ENCODE assay signal across 10 cellular contexts in genomic region chrX:151634937-151635336, GRCh38.
"Had no signal": no experiment of that assay in that cellular context is flagged by ENCODE, and none has a peak within 500 bp of the region (broad histone marks: within the 10 kb centered on the region; RNA-seq: fewer than 3 reads in every experiment).

No MANE protein-coding gene starts in this region.

- H3K4me2 ChIP-seq: GM23338, KMS-11 had no signal

- H3K4me1 ChIP-seq: HAP-1 had no signal

- FAIRE-seq: HepG2 had no signal

- H3K4me3 ChIP-seq: GM23338, HAP-1 had no signal

- H3K36me3 ChIP-seq: HAP-1 had no signal

- DNase-seq: H7, HFFc6, Karpas-422, KBM-7 had no signal

- H3K9me3 ChIP-seq: HAP-1 had no signal

- H2AFZ ChIP-seq: GM23338 had no signal

- H3K9ac ChIP-seq: KMS-11 had no signal

- H3K27ac Mint-ChIP-seq: GM23338, HFFc6 had no signal

- H3K9me3 Mint-ChIP-seq: GM23338 had no signal

- ATAC-seq: GM23338, HCT116, HepG2 had no signal

- H3K4me3 Mint-ChIP-seq: GM23338, HFFc6 had no signal

- H3K27ac ChIP-seq: HL-60, KMS-11 had no signal
